35 cellular contexts compared by ENCODE assay signal in genomic region chr11:107947904-107948303, GRCh38. TPM values are rescaled to one million over a fixed set of nuclear protein-coding genes. Genes with fewer than 3 reads are reported as not detected.
"Had no signal": no experiment of that assay in that cellular context is flagged by ENCODE, and none has a peak within 500 bp of the region (broad histone marks: within the 10 kb centered on the region; RNA-seq: fewer than 3 reads in every experiment).

No MANE protein-coding gene starts in this region.

- H3K4me1 Mint-ChIP-seq: activated CD4-positive, alpha-beta memory T cell treated with anti-CD3 and anti-CD28 coated beads, Interleukin-2, amount 10 ng/mL, durations not matched to agents 7 days and 5 days; activated CD8-positive, alpha-beta memory T cell treated with anti-CD3 and anti-CD28 coated beads, Interleukin-2, amount 10 ng/mL, durations not matched to agents 7 days and 5 days; activated naive CD4-positive, alpha-beta T cell treated with anti-CD3 and anti-CD28 coated beads, Interleukin-2, amount 50 U/mL, for 24 hours; activated naive CD8-positive, alpha-beta T cell treated with anti-CD3 and anti-CD28 coated beads, Interleukin-2, amount 10 ng/mL, durations not matched to agents 7 days and 5 days; central memory CD8-positive, alpha-beta T cell had no signal

- H3K4me3 Mint-ChIP-seq: activated B cell treated with CpG ODN at 0.5 μM for 24 hours; activated CD4-positive, alpha-beta memory T cell treated with anti-CD3 and anti-CD28 coated beads, Interleukin-2, amount 10 ng/mL, durations not matched to agents 7 days and 5 days; activated CD8-positive, alpha-beta memory T cell treated with anti-CD3 and anti-CD28 coated beads, Interleukin-2, amount 10 ng/mL, durations not matched to agents 7 days and 5 days; activated naive CD4-positive, alpha-beta T cell treated with anti-CD3 and anti-CD28 coated beads, Interleukin-2, amount 50 U/mL, for 24 hours; activated naive CD8-positive, alpha-beta T cell treated with anti-CD3 and anti-CD28 coated beads, Interleukin-2, amount 10 ng/mL, durations not matched to agents 7 days and 5 days; central memory CD8-positive, alpha-beta T cell; T-helper 1 cell treated with Interleukin-12 subunit alpha and Interleukin-12 subunit beta and Interleukin-4 antibody, amounts not matched to agents 30 μg/mL and 1 μg/mL, for 36 hours; T-helper 2 cell treated with Interferon-gamma antibody and Interleukin-4, amounts not matched to agents 5 μg/mL and 100 μg/mL, for 36 hours had no signal

- H3K27ac Mint-ChIP-seq: activated B cell treated with CpG ODN at 0.5 μM for 24 hours; activated CD4-positive, alpha-beta memory T cell treated with anti-CD3 and anti-CD28 coated beads, Interleukin-2, amount 10 ng/mL, durations not matched to agents 7 days and 5 days; activated CD8-positive, alpha-beta memory T cell treated with anti-CD3 and anti-CD28 coated beads, Interleukin-2, amount 10 ng/mL, durations not matched to agents 7 days and 5 days; activated naive CD4-positive, alpha-beta T cell treated with anti-CD3 and anti-CD28 coated beads, Interleukin-2, amount 50 U/mL, for 24 hours; activated naive CD8-positive, alpha-beta T cell treated with anti-CD3 and anti-CD28 coated beads, Interleukin-2, amount 10 ng/mL, durations not matched to agents 7 days and 5 days; T-helper 1 cell treated with Interleukin-12 subunit alpha and Interleukin-12 subunit beta and Interleukin-4 antibody, amounts not matched to agents 30 μg/mL and 1 μg/mL, for 36 hours; T-helper 2 cell treated with Interferon-gamma antibody and Interleukin-4, amounts not matched to agents 5 μg/mL and 100 μg/mL, for 36 hours had no signal

- H3K9me2 ChIP-seq: SK-N-SH had no signal

- FAIRE-seq: TTC549 had no signal

- H3K4me3 ChIP-seq: ascending aorta, cardiac muscle cell, Peyer's patch, SJSA1 had no signal

- H3K27ac ChIP-seq: ascending aorta, cardiac muscle cell, Peyer's patch, SJSA1 had no signal

- ATAC-seq: activated CD8-positive, alpha-beta memory T cell treated with anti-CD3 and anti-CD28 coated beads, Interleukin-2, amount 10 ng/mL, durations not matched to agents 7 days and 5 days; PC-3 had no signal

- H3K9ac ChIP-seq: SK-N-SH had no signal

- H3K4me2 ChIP-seq: SK-N-SH had no signal

- H3K27me3 Mint-ChIP-seq: activated B cell treated with CpG ODN at 0.5 μM for 24 hours; activated CD4-positive, alpha-beta memory T cell treated with anti-CD3 and anti-CD28 coated beads, Interleukin-2, amount 10 ng/mL, durations not matched to agents 7 days and 5 days; activated naive CD4-positive, alpha-beta T cell treated with anti-CD3 and anti-CD28 coated beads, Interleukin-2, amount 50 U/mL, for 24 hours had no signal

- H3K9me3 ChIP-seq: ascending aorta, Peyer's patch, SJSA1, SK-N-SH had no signal

- H3K4me1 ChIP-seq: ascending aorta, Peyer's patch, SJSA1 had no signal

- H3K36me3 Mint-ChIP-seq: activated CD8-positive, alpha-beta memory T cell treated with anti-CD3 and anti-CD28 coated beads, Interleukin-2, amount 10 ng/mL, durations not matched to agents 7 days and 5 days; activated naive CD4-positive, alpha-beta T cell treated with anti-CD3 and anti-CD28 coated beads, Interleukin-2, amount 50 U/mL, for 24 hours; activated naive CD8-positive, alpha-beta T cell treated with anti-CD3 and anti-CD28 coated beads, Interleukin-2, amount 10 ng/mL, durations not matched to agents 7 days and 5 days had no signal

- DNase-seq: activated B cell treated with CpG ODN at 0.5 μM for 24 hours; activated CD4-positive, alpha-beta memory T cell treated with anti-CD3 and anti-CD28 coated beads, Interleukin-2, amount 10 ng/mL, durations not matched to agents 7 days and 5 days; activated CD4-positive, alpha-beta T cell treated with anti-CD3 and anti-CD28 coated beads for 48 hours; activated CD4-positive, CD25-positive, alpha-beta regulatory T cell treated with anti-CD3 and anti-CD28 coated beads, Interleukin-2, amount 50 U/mL, for 72 hours; activated CD8-positive, alpha-beta memory T cell treated with anti-CD3 and anti-CD28 coated beads for 24 hours; activated CD8-positive, alpha-beta memory T cell treated with anti-CD3 and anti-CD28 coated beads, Interleukin-2, amount 10 ng/mL, durations not matched to agents 7 days and 5 days; activated CD8-positive, alpha-beta memory T cell treated with anti-CD3 and anti-CD28 coated beads, Interleukin-2, amount 50 U/mL, for 48 hours; activated effector memory CD4-positive, alpha-beta T cell treated with anti-CD3 and anti-CD28 coated beads, Interleukin-2, amount 50 U/mL, for 16 hours; activated naive CD4-positive, alpha-beta T cell treated with Interleukin-2 at 50 U/mL for 16 hours; activated naive CD8-positive, alpha-beta T cell treated with anti-CD3 and anti-CD28 coated beads, Interleukin-2, amount 10 ng/mL, durations not matched to agents 7 days and 5 days; activated T-cell treated with anti-CD3 and anti-CD28 coated beads, Interleukin-2, amount 50 U/mL, for 48 hours; amygdala; Karpas-422; NCI-H1105; NCI-H1417 treated with DMSO at 0.1 percent for 48 hours; NCI-H187 treated with DMSO at 0.1 percent for 48 hours; NCI-H2081; NCI-H345; NCI-H524 treated with DMSO at 0.1 percent for 48 hours; PC-3; Peyer's patch; RPMI8226; SHP77 treated with DMSO at 0.1 percent for 48 hours; SK-N-SH had no signal

- H3K9me3 Mint-ChIP-seq: activated B cell treated with CpG ODN at 0.5 μM for 24 hours; activated CD4-positive, alpha-beta memory T cell treated with anti-CD3 and anti-CD28 coated beads, Interleukin-2, amount 10 ng/mL, durations not matched to agents 7 days and 5 days; activated naive CD4-positive, alpha-beta T cell treated with anti-CD3 and anti-CD28 coated beads, Interleukin-2, amount 50 U/mL, for 24 hours; activated naive CD8-positive, alpha-beta T cell treated with anti-CD3 and anti-CD28 coated beads, Interleukin-2, amount 10 ng/mL, durations not matched to agents 7 days and 5 days; central memory CD8-positive, alpha-beta T cell; T-helper 1 cell treated with Interleukin-12 subunit alpha and Interleukin-12 subunit beta and Interleukin-4 antibody, amounts not matched to agents 30 μg/mL and 1 μg/mL, for 36 hours; T-helper 2 cell treated with Interferon-gamma antibody and Interleukin-4, amounts not matched to agents 5 μg/mL and 100 μg/mL, for 36 hours had no signal

- H3K27me3 ChIP-seq: ascending aorta, cardiac muscle cell, Peyer's patch, SJSA1 had no signal

- H3K36me3 ChIP-seq: ascending aorta, cardiac muscle cell, Peyer's patch, SJSA1 had no signal

RNA-seq across cellular contexts. Expression of gene RAB39A, which starts 19.7 kb away (rescaled TPM):
- total RNA-seq: ascending aorta, chondrocyte, MCF 10A, NCI-H460, PC-3, SJSA1 had no signal
- polyA plus RNA-seq: cardiac muscle cell had no signal
